Comparison of ENCODE assay signal across 28 cellular contexts in the genomic region with DNA sequence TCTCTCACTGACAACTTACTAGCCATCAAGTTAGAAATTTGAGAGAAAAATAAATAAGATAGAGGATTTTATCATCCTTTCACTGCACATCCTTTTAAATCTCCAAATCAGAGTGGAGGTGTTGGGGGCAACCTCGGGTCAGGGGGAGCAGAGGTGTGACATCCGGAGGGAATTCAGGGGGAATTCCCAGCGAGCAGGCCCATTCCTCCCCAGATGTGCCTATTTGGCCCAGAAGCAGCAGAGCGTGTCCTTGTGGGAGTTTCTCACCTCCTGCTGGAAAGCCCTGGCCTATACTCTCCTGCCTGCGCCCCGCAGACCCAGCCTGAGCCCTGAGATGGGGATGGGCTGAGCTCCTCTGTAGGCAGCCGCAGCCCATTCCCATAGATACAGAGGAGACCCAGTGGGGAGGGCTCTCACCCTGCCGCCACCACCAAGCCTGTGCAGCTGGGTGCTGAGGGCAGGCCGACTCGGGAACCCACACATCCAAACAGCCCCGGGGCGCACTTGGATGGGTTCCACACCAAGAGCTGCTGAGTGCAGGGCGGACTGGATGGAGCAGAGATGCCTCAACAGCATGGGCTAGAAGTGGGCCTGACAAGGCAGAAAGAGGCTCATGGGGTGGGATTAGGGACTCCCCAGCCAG.
DNase-seq lines count a peak whose midpoint lies in the region; ATAC-seq and TF ChIP-seq lines count a peak whose summit lies in the region.
"Had no signal": no experiment of that assay in that cellular context is flagged by ENCODE, and none has a peak within 500 bp of the region (broad histone marks: within the 10 kb centered on the region; RNA-seq: fewer than 3 reads in every experiment).

No MANE protein-coding gene starts in this region.

- H3K4me1 Mint-ChIP-seq in stimulated activated naive CD8-positive, alpha-beta T cell treated with anti-CD3 and anti-CD28 coated beads, Interleukin-15, amount 100 ng/mL, for 72 hours: no peaks in the 10 kb centered on the region
- H3K4me1 Mint-ChIP-seq: activated CD4-positive, alpha-beta memory T cell treated with anti-CD3 and anti-CD28 coated beads, Interleukin-2, amount 10 ng/mL, durations not matched to agents 7 days and 5 days; activated naive CD8-positive, alpha-beta T cell treated with anti-CD3 and anti-CD28 coated beads, Interleukin-2, amount 10 ng/mL, durations not matched to agents 7 days and 5 days; neural crest cell had no signal

- no peaks in the 10 kb centered on the region for H3K9me3 ChIP-seq in esophagus muscularis mucosa
- H3K9me3 ChIP-seq: transverse colon had no signal

- ATAC-seq in stimulated activated naive CD8-positive, alpha-beta T cell treated with anti-CD3 and anti-CD28 coated beads, Interleukin-15, amount 100 ng/mL, for 72 hours: peak; percentile 19
- no peak for ATAC-seq in stimulated activated naive CD8-positive, alpha-beta T cell treated with anti-CD3 and anti-CD28 coated beads, Interleukin-15, Interleukin-2, amounts not matched to agents 100 U/mL and 50 U/mL, for 24 hours
- ATAC-seq in HG03039 (IDR thresholded peaks at IDR 0.05; ENCODE audit: unreplicated experiment): peak; percentile 46
- ATAC-seq in HG03097 (IDR thresholded peaks at IDR 0.05; ENCODE audit: low FRiP score, unreplicated experiment): no peak
- ATAC-seq: activated CD4-positive, CD25-positive, alpha-beta regulatory T cell treated with anti-CD3 and anti-CD28 coated beads, Interleukin-2, amount 50 U/mL, for 24 hours; CD8-positive, alpha-beta T cell; PC-3 had no signal

- no peak overlapping the region for H3K27ac Mint-ChIP-seq in stimulated activated naive CD8-positive, alpha-beta T cell treated with anti-CD3 and anti-CD28 coated beads, Interleukin-15, amount 100 ng/mL, for 72 hours
- H3K27ac Mint-ChIP-seq: activated CD4-positive, alpha-beta memory T cell treated with anti-CD3 and anti-CD28 coated beads, Interleukin-2, amount 10 ng/mL, durations not matched to agents 7 days and 5 days; activated naive CD8-positive, alpha-beta T cell treated with anti-CD3 and anti-CD28 coated beads, Interleukin-2, amount 10 ng/mL, durations not matched to agents 7 days and 5 days; CD8-positive, alpha-beta T cell; stimulated activated naive CD8-positive, alpha-beta T cell treated with anti-CD3 and anti-CD28 coated beads, Interleukin-15, Interleukin-2, amounts not matched to agents 100 ng/mL and 50 ng/mL, for 24 hours had no signal

- H3K4me3 Mint-ChIP-seq in stimulated activated naive CD8-positive, alpha-beta T cell treated with anti-CD3 and anti-CD28 coated beads, Interleukin-15, amount 100 ng/mL, for 72 hours: no peak overlapping the region
- H3K4me3 Mint-ChIP-seq: activated CD4-positive, alpha-beta memory T cell treated with anti-CD3 and anti-CD28 coated beads, Interleukin-2, amount 10 ng/mL, durations not matched to agents 7 days and 5 days; activated naive CD8-positive, alpha-beta T cell treated with anti-CD3 and anti-CD28 coated beads, Interleukin-2, amount 10 ng/mL, durations not matched to agents 7 days and 5 days; CD8-positive, alpha-beta T cell; neural crest cell; stimulated activated naive CD8-positive, alpha-beta T cell treated with anti-CD3 and anti-CD28 coated beads, Interleukin-15, Interleukin-2, amounts not matched to agents 100 ng/mL and 50 ng/mL, for 24 hours had no signal

- H3K27me3 Mint-ChIP-seq in stimulated activated naive CD8-positive, alpha-beta T cell treated with anti-CD3 and anti-CD28 coated beads, Interleukin-15, amount 100 ng/mL, for 72 hours: no peaks in the 10 kb centered on the region
- H3K27me3 Mint-ChIP-seq: activated CD4-positive, alpha-beta memory T cell treated with anti-CD3 and anti-CD28 coated beads, Interleukin-2, amount 10 ng/mL, durations not matched to agents 7 days and 5 days; stimulated activated naive CD8-positive, alpha-beta T cell treated with anti-CD3 and anti-CD28 coated beads, Interleukin-15, Interleukin-2, amounts not matched to agents 100 ng/mL and 50 ng/mL, for 24 hours had no signal

- no peak overlapping the region for H3K27ac ChIP-seq in esophagus muscularis mucosa (replicated peaks in 1 of 4)
- H3K27ac ChIP-seq: dorsolateral prefrontal cortex, GM23248, KMS-11, transverse colon had no signal

- 95% methylated on average over 11 of the region's 13 CpGs for WGBS in esophagus muscularis mucosa

- peaks cover 12 to 30% (median 21%) of the 10 kb centered on the region in 4 donors for H3K4me1 ChIP-seq in esophagus muscularis mucosa

- no peaks in the 10 kb centered on the region for H3K36me3 ChIP-seq in esophagus muscularis mucosa
- H3K36me3 ChIP-seq: transverse colon had no signal

- intact Hi-C loops in esophagus muscularis mucosa (cut with DNase I): no loop called here

- no peak for TF ChIP-seq CTCF in esophagus muscularis mucosa (IDR thresholded peaks at IDR 0.05)

- TF ChIP-seq POLR2A in esophagus muscularis mucosa (IDR thresholded peaks at IDR 0.05; ENCODE audit: low read depth): no peak

- no peaks in the 10 kb centered on the region for H3K9me3 Mint-ChIP-seq in stimulated activated naive CD8-positive, alpha-beta T cell treated with anti-CD3 and anti-CD28 coated beads, Interleukin-15, amount 100 ng/mL, for 72 hours
- H3K9me3 Mint-ChIP-seq: activated CD4-positive, alpha-beta memory T cell treated with anti-CD3 and anti-CD28 coated beads, Interleukin-2, amount 10 ng/mL, durations not matched to agents 7 days and 5 days; activated naive CD8-positive, alpha-beta T cell treated with anti-CD3 and anti-CD28 coated beads, Interleukin-2, amount 10 ng/mL, durations not matched to agents 7 days and 5 days; CD8-positive, alpha-beta T cell had no signal

- no peak for DNase-seq in stimulated activated naive CD8-positive, alpha-beta T cell treated with anti-CD3 and anti-CD28 coated beads, Interleukin-15, amount 100 ng/mL, for 72 hours
- DNase-seq in stimulated activated naive CD8-positive, alpha-beta T cell treated with anti-CD3 and anti-CD28 coated beads, Interleukin-15, Interleukin-2, amounts not matched to agents 100 U/mL and 50 U/mL, for 24 hours: no peak
- DNase-seq in esophagus muscularis mucosa (ENCODE audit: extremely low spot score) (peak; percentile 92), G401 (ENCODE audit: low spot score) (no peak), anterior cingulate cortex (lab: John Stamatoyannopoulos, UW) (no peak), GOT3 (lab: John Stamatoyannopoulos, UW) (no peak)
- DNase-seq: 8988T; activated CD4-positive, alpha-beta memory T cell treated with anti-CD3 and anti-CD28 coated beads, Interleukin-2, amount 10 ng/mL, durations not matched to agents 7 days and 5 days; activated effector memory CD4-positive, alpha-beta T cell treated with Interleukin-2 at 50 U/mL for 16 hours; activated naive CD8-positive, alpha-beta T cell treated with anti-CD3 and anti-CD28 coated beads, Interleukin-2, amount 10 ng/mL, durations not matched to agents 7 days and 5 days; CD8-positive, alpha-beta T cell; DMS 273 treated with DMSO at 0.1 percent for 48 hours; dorsolateral prefrontal cortex; glutamatergic neuron; NCI-H1436; NCI-H446 treated with DMSO at 0.1 percent for 48 hours; PC-3; SHP77 treated with DMSO at 0.1 percent for 48 hours; stimulated activated CD4-positive, alpha-beta T cell treated with anti-CD3 and anti-CD28 coated beads, Interleukin-12 subunit alpha, Interleukin-12 subunit beta, amount 100 ng/mL, for 4 hours; stimulated activated CD4-positive, alpha-beta T cell treated with anti-CD3 and anti-CD28 coated beads, Interleukin-4, amount 100 ng/mL, for 4 hours; transverse colon had no signal

- H3K27me3 ChIP-seq in esophagus muscularis mucosa: no peaks in the 10 kb centered on the region
- H3K27me3 ChIP-seq: dorsolateral prefrontal cortex, transverse colon had no signal

- in situ Hi-C loops in G401 (cut with HindIII; ENCODE audit: low sequenced_read_pairs): no loop called here

- H3K4me3 ChIP-seq in esophagus muscularis mucosa: no peak overlapping the region
- H3K4me3 ChIP-seq: dorsolateral prefrontal cortex, GM23248, transverse colon had no signal

- no peak for TF ChIP-seq EP300 in esophagus muscularis mucosa (IDR thresholded peaks at IDR 0.05)

Comparison
In these comparisons a context has a peak if more than half of its experiments do, and no peak if none do; other contexts are left out.
1. ATAC-seq: peak in stimulated activated naive CD8-positive, alpha-beta T cell treated with anti-CD3 and anti-CD28 coated beads, Interleukin-15, amount 100 ng/mL, for 72 hours (single experiment) and HG03039 (single experiment); none in stimulated activated naive CD8-positive, alpha-beta T cell treated with anti-CD3 and anti-CD28 coated beads, Interleukin-15, Interleukin-2, amounts not matched to agents 100 U/mL and 50 U/mL, for 24 hours (single experiment) and HG03097 (single experiment).